In genomic region chr10:6068422-6068821, GRCh38 we compare ENCODE assay signal across 8 cellular contexts. TPM values are rescaled to one million over a fixed set of nuclear protein-coding genes. Genes with fewer than 3 reads are reported as not detected.
DNase-seq lines count a peak whose midpoint lies in the region; ATAC-seq and TF ChIP-seq lines count a peak whose summit lies in the region.

No MANE protein-coding gene starts in this region.

- H3K9me3 Mint-ChIP-seq in effector memory CD8-positive, alpha-beta T cell = no peaks in the 10 kb centered on the region
- H3K9me3 Mint-ChIP-seq in osteocyte (ENCODE audit: unreplicated experiment) = no peaks in the 10 kb centered on the region

- peak overlapping the region; percentile 58 for H3K4me3 ChIP-seq in DOHH2 (ENCODE audit: low read length)

- H3K79me2 ChIP-seq in DOHH2 (ENCODE audit: control insufficient read depth, low read length) = no peaks in the 10 kb centered on the region

- no peaks in the 10 kb centered on the region for H3K36me3 ChIP-seq in DOHH2 (ENCODE audit: control insufficient read depth, low read length)

- H3K9me3 ChIP-seq in DOHH2 (ENCODE audit: control insufficient read depth, insufficient read depth, low read length) = no peaks in the 10 kb centered on the region

- peak; percentile 82 for DNase-seq in NOMO-1 treated with DMSO at 0.1 percent for 48 hours (lab: John Stamatoyannopoulos, UW; ENCODE audit: unreplicated experiment)
- no peak for DNase-seq in effector memory CD8-positive, alpha-beta T cell
- no peak for DNase-seq in osteocyte (ENCODE audit: extremely low spot score, unreplicated experiment)
- no peak for DNase-seq in iPS-NIHi7 (ENCODE audit: extremely low spot score)
- DNase-seq in SK-N-DZ (ENCODE audit: low spot score) = no peak
- DNase-seq in NCI-H2227 (lab: John Stamatoyannopoulos, UW; ENCODE audit: unreplicated experiment) = no peak

- H3K4me1 ChIP-seq in DOHH2 (ENCODE audit: control insufficient read depth, low read length) = peaks cover 64% of the 10 kb centered on the region

- H3K27me3 ChIP-seq in DOHH2 (ENCODE audit: control insufficient read depth, low read length) = no peaks in the 10 kb centered on the region

- peaks cover 25% of the 10 kb centered on the region in 2 donors for H3K4me1 Mint-ChIP-seq in effector memory CD8-positive, alpha-beta T cell (ENCODE audit: low read depth in 2 of 2)
- H3K4me1 Mint-ChIP-seq in osteocyte (ENCODE audit: unreplicated experiment) = no peaks in the 10 kb centered on the region

- peak overlapping the region; percentile 89 for H3K27ac ChIP-seq in DOHH2 (ENCODE audit: low read depth, low read length)

- peak overlapping the region; percentile 82 for H3K4me2 ChIP-seq in DOHH2 (ENCODE audit: low read length)

- H3K36me3 Mint-ChIP-seq in effector memory CD8-positive, alpha-beta T cell (ENCODE audit: insufficient read depth) = peaks cover 6% of the 10 kb centered on the region
- H3K36me3 Mint-ChIP-seq in osteocyte (ENCODE audit: unreplicated experiment) = no peaks in the 10 kb centered on the region

- H3F3A ChIP-seq in DOHH2 (ENCODE audit: control insufficient read depth, insufficient read depth) = peaks cover 16% of the 10 kb centered on the region

- peak; percentile 47 for ATAC-seq in GM21786 (IDR thresholded peaks at IDR 0.05; ENCODE audit: unreplicated experiment)
- peak; percentile 49 for ATAC-seq in effector memory CD8-positive, alpha-beta T cell (replicated peaks)

- TF ChIP-seq CTCF in DOHH2 (IDR thresholded peaks at IDR 0.05; ENCODE audit: low read depth, low read length, poor library complexity, severe bottlenecking) = no peak
- no peak for TF ChIP-seq CTCF in osteocyte (IDR thresholded peaks at IDR 0.05)

- no peaks in the 10 kb centered on the region for H4K20me1 ChIP-seq in DOHH2 (ENCODE audit: control insufficient read depth, insufficient read depth, low read depth, low read length)

- no peak overlapping the region for H3K27ac Mint-ChIP-seq in effector memory CD8-positive, alpha-beta T cell
- no peak overlapping the region for H3K27ac Mint-ChIP-seq in osteocyte (ENCODE audit: unreplicated experiment)

- no peaks in the 10 kb centered on the region for H3K9me2 ChIP-seq in DOHH2 (replicated peaks; ENCODE audit: control insufficient read depth, low read length)

- H3K4me3 Mint-ChIP-seq in effector memory CD8-positive, alpha-beta T cell = no peak overlapping the region
- H3K4me3 Mint-ChIP-seq in osteocyte (ENCODE audit: unreplicated experiment) = no peak overlapping the region

- H3K27me3 Mint-ChIP-seq in effector memory CD8-positive, alpha-beta T cell = peaks cover 10% of the 10 kb centered on the region in 2 donors
- peaks cover 35% of the 10 kb centered on the region for H3K27me3 Mint-ChIP-seq in osteocyte (ENCODE audit: unreplicated experiment)

RNA-seq across cellular contexts. Expression of gene IL2RA, which starts 6.3 kb away (rescaled TPM):
- total RNA-seq in osteocyte = not detected in 2 replicates
- polyA plus RNA-seq in SK-N-DZ (2014; cell fraction: cytosol; rRNA removed) = not detected in 2 replicates
- polyA plus RNA-seq in SK-N-DZ (2014; cell fraction: nucleus; rRNA removed) = not detected in 2 replicates

RNA-seq across cellular contexts. Expression of gene RBM17, which starts 20.4 kb away (rescaled TPM):
- 73.4 and 80.1 TPM in 2 replicates for total RNA-seq in osteocyte
- polyA plus RNA-seq in SK-N-DZ (2014; cell fraction: cytosol; rRNA removed) = 53.5 and 71.4 TPM in 2 replicates
- 213 and 282 TPM in 2 replicates for polyA plus RNA-seq in SK-N-DZ (2014; cell fraction: nucleus; rRNA removed)
